Comparison of ENCODE assay signal across 2 cellular contexts in genomic region chr10:44982496-44982895, GRCh38.
TF ChIP-seq lines count a peak whose summit lies in the region.

No MANE protein-coding gene starts in this region.

TF ChIP-seq in SK-N-SH, 30 proteins besides CTCF, POLR2A, EP300 and RAD21 (continued from another document):
- no peak for TF ChIP-seq ZBTB33 (IDR thresholded peaks at IDR 0.05; ENCODE audit: borderline replicate concordance, low read depth)
- TF ChIP-seq RFX5 (IDR thresholded peaks at IDR 0.05; ENCODE audit: low read length): no peak
- TF ChIP-seq POLR2AphosphoS5 (IDR thresholded peaks at IDR 0.05; ENCODE audit: low read depth, low read length): no peak
- no peak for TF ChIP-seq MAX (IDR thresholded peaks at IDR 0.05; ENCODE audit: low read depth)
- TF ChIP-seq EZH2phosphoT487 (IDR thresholded peaks at IDR 0.05; ENCODE audit: borderline replicate concordance, low read depth): no peak
TF ChIP-seq in SK-N-SH: peak in this region for 0.

TF ChIP-seq in SK-N-SH treated with all-trans-retinoic acid at 6 μM for 48 hours, 23 proteins besides CTCF, POLR2A, EP300 and RAD21 (continued from another document):
- TF ChIP-seq PATZ1 (CRISPR knock-in tag; IDR thresholded peaks at IDR 0.05; ENCODE audit: borderline replicate concordance) (no peak), TOX (CRISPR knock-in tag; IDR thresholded peaks at IDR 0.05; ENCODE audit: borderline replicate concordance) (no peak), CREB5 (CRISPR knock-in tag; IDR thresholded peaks at IDR 0.05; ENCODE audit: low read depth) (no peak), ZNF70 (CRISPR knock-in tag; IDR thresholded peaks at IDR 0.05) (no peak), OSR1 (CRISPR knock-in tag; IDR thresholded peaks at IDR 0.05) (no peak), ZNF8 (CRISPR knock-in tag; IDR thresholded peaks at IDR 0.05) (no peak), ZFP3 (CRISPR knock-in tag; IDR thresholded peaks at IDR 0.05) (no peak), ESRRG (CRISPR knock-in tag; IDR thresholded peaks at IDR 0.05) (no peak), BACH2 (CRISPR knock-in tag; IDR thresholded peaks at IDR 0.05; ENCODE audit: borderline replicate concordance) (no peak), ISL1 (CRISPR knock-in tag; IDR thresholded peaks at IDR 0.05) (no peak), TCF4 (CRISPR knock-in tag; IDR thresholded peaks at IDR 0.05; ENCODE audit: borderline replicate concordance) (no peak), CSDC2 (CRISPR knock-in tag; IDR thresholded peaks at IDR 0.05) (no peak), SNAI2 (CRISPR knock-in tag; IDR thresholded peaks at IDR 0.05) (no peak), ARNTL (CRISPR knock-in tag; IDR thresholded peaks at IDR 0.05; ENCODE audit: borderline replicate concordance, low read depth) (no peak), POU6F1 (CRISPR knock-in tag; IDR thresholded peaks at IDR 0.05; ENCODE audit: borderline replicate concordance, low read depth) (no peak), RARB (CRISPR knock-in tag; IDR thresholded peaks at IDR 0.05) (no peak), ZC3H10 (CRISPR knock-in tag; IDR thresholded peaks at IDR 0.05) (no peak)
